In genomic region chr16:28924399-28924761, GRCh38 we compare ENCODE assay signal across 2 cellular contexts.
TF ChIP-seq lines count a peak whose summit lies in the region.

No MANE protein-coding gene starts in this region.

TF ChIP-seq in HEK293, 187 proteins besides CTCF, POLR2A, EP300 and RAD21:
- TF ChIP-seq ZEB2 (tag by site-specific recombination; IDR thresholded peaks at IDR 0.05) (no peak), KLF1 (tag by site-specific recombination; IDR thresholded peaks at IDR 0.05) (no peak), ZNF660 (tag by site-specific recombination; IDR thresholded peaks at IDR 0.05) (no peak), ZNF10 (tag by site-specific recombination; IDR thresholded peaks at IDR 0.05) (peak; percentile 77), PRDM10 (tag by site-specific recombination; IDR thresholded peaks at IDR 0.05) (no peak)
- TF ChIP-seq, protein P1, sequence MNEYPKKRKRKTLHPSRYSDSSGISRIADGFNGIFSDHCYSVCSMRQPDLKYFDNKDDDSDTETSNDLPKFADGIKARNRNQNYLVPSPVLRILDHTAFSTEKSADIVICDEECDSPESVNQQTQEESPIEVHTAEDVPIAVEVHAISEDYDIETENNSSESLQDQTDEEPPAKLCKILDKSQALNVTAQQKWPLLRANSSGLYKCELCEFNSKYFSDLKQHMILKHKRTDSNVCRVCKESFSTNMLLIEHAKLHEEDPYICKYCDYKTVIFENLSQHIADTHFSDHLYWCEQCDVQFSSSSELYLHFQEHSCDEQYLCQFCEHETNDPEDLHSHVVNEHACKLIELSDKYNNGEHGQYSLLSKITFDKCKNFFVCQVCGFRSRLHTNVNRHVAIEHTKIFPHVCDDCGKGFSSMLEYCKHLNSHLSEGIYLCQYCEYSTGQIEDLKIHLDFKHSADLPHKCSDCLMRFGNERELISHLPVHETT (tag by site-specific recombination; IDR thresholded peaks at IDR 0.05): 0 out of 2 replicates have a peak, but pooled peaks have one; percentile 28

TF ChIP-seq in GM12878, 131 proteins besides CTCF, POLR2A, EP300 and RAD21:
- 0 out of 2 replicates have a peak, but pooled peaks have one; percentile 29 for TF ChIP-seq POLR2AphosphoS5 (IDR thresholded peaks at IDR 0.05; ENCODE audit: low read length)
- no peak for TF ChIP-seq IRF4 (IDR thresholded peaks at IDR 0.05; ENCODE audit: low read depth, low read length)
- TF ChIP-seq DPF2 (IDR thresholded peaks at IDR 0.05): peak; percentile 20
- no peak; the same call in 1 of the 2 replicates for TF ChIP-seq TCF7 (IDR thresholded peaks at IDR 0.05; ENCODE audit: borderline replicate concordance)
- no peak for TF ChIP-seq ZNF622 (IDR thresholded peaks at IDR 0.05)
- peak; percentile 70; the same call in 1 of the 2 replicates for TF ChIP-seq ZNF207 (IDR thresholded peaks at IDR 0.05; ENCODE audit: borderline replicate concordance)
- 0 out of 2 replicates have a peak, but pooled peaks have one; percentile 70 for TF ChIP-seq RB1 (IDR thresholded peaks at IDR 0.05; ENCODE audit: borderline replicate concordance)
- TF ChIP-seq NR2F1 (conservative IDR thresholded peaks at IDR 0.05): 0 out of 2 replicates have a peak, but pooled peaks have one; percentile 27
- peak; percentile 97 for TF ChIP-seq SMARCA5 (IDR thresholded peaks at IDR 0.05)
- TF ChIP-seq LARP7 (IDR thresholded peaks at IDR 0.05): peak; percentile 87
- TF ChIP-seq, protein P2, sequence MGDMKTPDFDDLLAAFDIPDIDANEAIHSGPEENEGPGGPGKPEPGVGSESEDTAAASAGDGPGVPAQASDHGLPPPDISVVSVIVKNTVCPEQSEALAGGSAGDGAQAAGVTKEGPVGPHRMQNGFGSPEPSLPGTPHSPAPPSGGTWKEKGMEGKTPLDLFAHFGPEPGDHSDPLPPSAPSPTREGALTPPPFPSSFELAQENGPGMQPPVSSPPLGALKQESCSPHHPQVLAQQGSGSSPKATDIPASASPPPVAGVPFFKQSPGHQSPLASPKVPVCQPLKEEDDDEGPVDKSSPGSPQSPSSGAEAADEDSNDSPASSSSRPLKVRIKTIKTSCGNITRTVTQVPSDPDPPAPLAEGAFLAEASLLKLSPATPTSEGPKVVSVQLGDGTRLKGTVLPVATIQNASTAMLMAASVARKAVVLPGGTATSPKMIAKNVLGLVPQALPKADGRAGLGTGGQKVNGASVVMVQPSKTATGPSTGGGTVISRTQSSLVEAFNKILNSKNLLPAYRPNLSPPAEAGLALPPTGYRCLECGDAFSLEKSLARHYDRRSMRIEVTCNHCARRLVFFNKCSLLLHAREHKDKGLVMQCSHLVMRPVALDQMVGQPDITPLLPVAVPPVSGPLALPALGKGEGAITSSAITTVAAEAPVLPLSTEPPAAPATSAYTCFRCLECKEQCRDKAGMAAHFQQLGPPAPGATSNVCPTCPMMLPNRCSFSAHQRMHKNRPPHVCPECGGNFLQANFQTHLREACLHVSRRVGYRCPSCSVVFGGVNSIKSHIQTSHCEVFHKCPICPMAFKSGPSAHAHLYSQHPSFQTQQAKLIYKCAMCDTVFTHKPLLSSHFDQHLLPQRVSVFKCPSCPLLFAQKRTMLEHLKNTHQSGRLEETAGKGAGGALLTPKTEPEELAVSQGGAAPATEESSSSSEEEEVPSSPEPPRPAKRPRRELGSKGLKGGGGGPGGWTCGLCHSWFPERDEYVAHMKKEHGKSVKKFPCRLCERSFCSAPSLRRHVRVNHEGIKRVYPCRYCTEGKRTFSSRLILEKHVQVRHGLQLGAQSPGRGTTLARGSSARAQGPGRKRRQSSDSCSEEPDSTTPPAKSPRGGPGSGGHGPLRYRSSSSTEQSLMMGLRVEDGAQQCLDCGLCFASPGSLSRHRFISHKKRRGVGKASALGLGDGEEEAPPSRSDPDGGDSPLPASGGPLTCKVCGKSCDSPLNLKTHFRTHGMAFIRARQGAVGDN (IDR thresholded peaks at IDR 0.05): 0 out of 2 replicates have a peak, but pooled peaks have one; percentile 28
- peak; percentile 71; the same call in 1 of the 2 replicates for TF ChIP-seq ZNF217 (IDR thresholded peaks at IDR 0.05)
- no peak for TF ChIP-seq MXI1 (IDR thresholded peaks at IDR 0.05; ENCODE audit: low read depth, low read length)
